In genomic region chr12:67698711-67699603, GRCh38 we compare ENCODE assay signal across 8 cellular contexts. TPM values are rescaled to one million over a fixed set of nuclear protein-coding genes. Genes with fewer than 3 reads are reported as not detected.
DNase-seq lines count a peak whose midpoint lies in the region; ATAC-seq lines count a peak whose summit lies in the region.

No MANE protein-coding gene starts in this region.

- H3K36me3 ChIP-seq in mucosa of stomach (ENCODE audit: control insufficient read depth, insufficient read depth, low read length) (no peaks in the 10 kb centered on the region), aorta (ENCODE audit: control insufficient read depth in 1 of 2, insufficient read depth in 2 of 2, low read length in 1 of 2) (no peaks in the 10 kb centered on the region)

- peaks cover 47% of the 10 kb centered on the region for H3K4me1 ChIP-seq in mucosa of stomach (ENCODE audit: control insufficient read depth, insufficient read depth, low read length)
- no peaks in the 10 kb centered on the region for H3K4me1 ChIP-seq in aorta (ENCODE audit: control insufficient read depth in 1 of 2, insufficient read depth in 2 of 2, low read length in 2 of 2)

- intact Hi-C loops in aorta (cut with DNase I), result no loop called here

- in situ Hi-C loops in SK-MEL-5 (cut with HindIII; ENCODE audit: low pct_unique_long_range_greater_than_20kb, low sequenced_read_pairs), result no loop called here

- peak; percentile 83 for DNase-seq in SK-MEL-5 (ENCODE audit: low read depth, low spot score)
- peak; percentile 34 for DNase-seq in activated naive CD8-positive, alpha-beta T cell treated with anti-CD3 and anti-CD28 coated beads, Interleukin-2, amount 50 U/mL, for 16 hours (ENCODE audit: low read depth, low spot score)
- DNase-seq in aorta, result no peak
- no peak for DNase-seq in NCI-H2029 (lab: John Stamatoyannopoulos, UW)
- DNase-seq in cerebellum (ENCODE audit: low spot score), result no peak

- peak overlapping the region; percentile 33 for H3K9ac ChIP-seq in mucosa of stomach (ENCODE audit: low read length)

- WGBS in aorta, 2 donors, result 21 to 26% methylated on average over 7 of the region's 7 CpGs

- no peaks in the 10 kb centered on the region for H3K9me3 ChIP-seq in mucosa of stomach (ENCODE audit: control insufficient read depth, low read length)
- H3K9me3 ChIP-seq in aorta (ENCODE audit: control insufficient read depth, low read length), result no peaks in the 10 kb centered on the region

- H3K4me3 ChIP-seq in mucosa of stomach (ENCODE audit: low read length) (peak overlapping the region; percentile 16), aorta (ENCODE audit: low read length in 2 of 2) (peak overlapping the region; percentile 79 to 95)

- no peaks in the 10 kb centered on the region for H3K27me3 ChIP-seq in mucosa of stomach (ENCODE audit: control insufficient read depth, insufficient read depth, low read length)
- no peaks in the 10 kb centered on the region for H3K27me3 ChIP-seq in aorta (ENCODE audit: control insufficient read depth in 1 of 2, insufficient read depth in 2 of 2, low read length in 1 of 2)

- H3K27ac ChIP-seq in aorta (ENCODE audit: low read depth in 1 of 2, low read length in 2 of 2), result peak overlapping the region in 1 of 2 donors; percentile 67

- ATAC-seq in GM18873 (IDR thresholded peaks at IDR 0.05; ENCODE audit: low FRiP score, unreplicated experiment), result peak; percentile 99
- peak; percentile 98 for ATAC-seq in HG03045 (IDR thresholded peaks at IDR 0.05; ENCODE audit: unreplicated experiment)
- ATAC-seq in aorta (ENCODE audit: low FRiP score), result no peak

RNA-seq across cellular contexts. Expression of gene DYRK2, which starts 50.4 kb away (rescaled TPM):
- total RNA-seq in SK-MEL-5 (2014; rRNA removed; shearing (Covaris generic)), result 27.3 and 28.8 TPM in 2 replicates
- polyA plus RNA-seq in SK-MEL-5 (2015; cell fraction: cytosol; rRNA removed), result 27.7 and 35.4 TPM in 2 replicates
- 49.6 and 52.3 TPM in 2 replicates for polyA plus RNA-seq in SK-MEL-5 (2015; cell fraction: nucleus; rRNA removed)
- total RNA-seq in aorta, result 10 to 100 TPM; 26.7 to 42.5 TPM
- polyA plus RNA-seq in aorta, result 1 to 10 TPM; 6.4 to 7.9 TPM
- 39.8 TPM for total RNA-seq in cerebellum

Comparison
In these comparisons a context has a peak if more than half of its experiments do, and no peak if none do; other contexts are left out.
1. DNase-seq: peak in SK-MEL-5 (single experiment) and activated naive CD8-positive, alpha-beta T cell treated with anti-CD3 and anti-CD28 coated beads, Interleukin-2, amount 50 U/mL, for 16 hours (single experiment); none in aorta (0 of 2), NCI-H2029 (single experiment) and cerebellum (single experiment).